ENCODE assay signal across 1 cellular context in the genomic region with DNA sequence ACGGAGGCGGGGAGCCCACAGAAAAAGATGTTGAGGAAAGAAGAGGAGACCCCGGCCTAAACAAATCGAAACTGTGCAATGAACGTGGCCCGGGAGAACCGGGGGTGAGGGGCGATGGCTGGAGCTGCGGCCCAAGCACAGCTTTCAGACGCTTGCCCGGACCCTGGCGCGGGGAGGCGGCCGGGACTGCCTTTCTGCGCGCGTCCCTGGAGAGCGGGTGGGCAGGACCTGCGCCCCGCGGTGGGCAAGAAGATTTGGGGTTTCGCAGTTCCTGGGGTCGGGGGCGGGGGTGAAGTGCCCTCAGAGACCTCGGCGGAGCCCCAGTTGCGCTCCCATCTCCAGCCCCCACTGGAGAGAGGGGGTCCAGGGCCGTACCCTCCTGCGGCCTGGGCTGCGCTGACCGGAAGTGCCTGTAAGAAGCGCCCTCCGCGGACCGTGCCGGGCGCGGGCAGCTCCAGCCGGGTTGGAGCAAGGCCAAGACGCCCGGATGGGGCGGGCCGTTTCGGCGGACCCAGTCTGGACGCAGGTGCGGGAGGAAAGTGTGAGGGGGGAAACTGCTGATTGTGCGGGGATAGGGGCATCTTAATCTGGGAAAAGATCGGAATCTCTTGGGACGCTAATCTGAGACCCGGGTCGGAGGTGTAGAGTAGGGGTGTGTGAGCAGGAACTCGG.
TF ChIP-seq lines count a peak whose summit lies in the region.

No MANE protein-coding gene starts in this region.

TF ChIP-seq in HepG2, 621 proteins besides CTCF, POLR2A, EP300 and RAD21:
- peak; percentile 49; the same call in 1 of the 2 replicates for TF ChIP-seq GABPA (IDR thresholded peaks at IDR 0.05; ENCODE audit: low read depth, low read length)
- peak; percentile 66 for TF ChIP-seq GABPA (CRISPR knock-in tag; IDR thresholded peaks at IDR 0.05; ENCODE audit: low read depth)
- no peak for TF ChIP-seq ZNF264 (CRISPR knock-in tag; IDR thresholded peaks at IDR 0.05)
- 0 out of 2 replicates have a peak, but pooled peaks have one; percentile 19 for TF ChIP-seq ZNF501 (CRISPR knock-in tag; IDR thresholded peaks at IDR 0.05)
- no peak for TF ChIP-seq RNF2 (conservative IDR thresholded peaks at IDR 0.05; ENCODE audit: low read depth)
- TF ChIP-seq, protein P1, sequence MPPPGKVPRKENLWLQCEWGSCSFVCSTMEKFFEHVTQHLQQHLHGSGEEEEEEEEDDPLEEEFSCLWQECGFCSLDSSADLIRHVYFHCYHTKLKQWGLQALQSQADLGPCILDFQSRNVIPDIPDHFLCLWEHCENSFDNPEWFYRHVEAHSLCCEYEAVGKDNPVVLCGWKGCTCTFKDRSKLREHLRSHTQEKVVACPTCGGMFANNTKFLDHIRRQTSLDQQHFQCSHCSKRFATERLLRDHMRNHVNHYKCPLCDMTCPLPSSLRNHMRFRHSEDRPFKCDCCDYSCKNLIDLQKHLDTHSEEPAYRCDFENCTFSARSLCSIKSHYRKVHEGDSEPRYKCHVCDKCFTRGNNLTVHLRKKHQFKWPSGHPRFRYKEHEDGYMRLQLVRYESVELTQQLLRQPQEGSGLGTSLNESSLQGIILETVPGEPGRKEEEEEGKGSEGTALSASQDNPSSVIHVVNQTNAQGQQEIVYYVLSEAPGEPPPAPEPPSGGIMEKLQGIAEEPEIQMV (CRISPR knock-in tag; IDR thresholded peaks at IDR 0.05; ENCODE audit: low read depth), result peak; percentile 78; the same call in 1 of the 2 replicates
- 0 out of 2 replicates have a peak, but pooled peaks have one; percentile 30 for TF ChIP-seq MTF2 (CRISPR knock-in tag; IDR thresholded peaks at IDR 0.05; ENCODE audit: borderline replicate concordance)
- 0 out of 2 replicates have a peak, but pooled peaks have one; percentile 22 for TF ChIP-seq ELF1 (CRISPR knock-in tag; IDR thresholded peaks at IDR 0.05)
- TF ChIP-seq GABPB1 (CRISPR knock-in tag; IDR thresholded peaks at IDR 0.05), result peak; percentile 89
- no peak for TF ChIP-seq ZNF354B (CRISPR knock-in tag; IDR thresholded peaks at IDR 0.05)
- TF ChIP-seq, protein P2, sequence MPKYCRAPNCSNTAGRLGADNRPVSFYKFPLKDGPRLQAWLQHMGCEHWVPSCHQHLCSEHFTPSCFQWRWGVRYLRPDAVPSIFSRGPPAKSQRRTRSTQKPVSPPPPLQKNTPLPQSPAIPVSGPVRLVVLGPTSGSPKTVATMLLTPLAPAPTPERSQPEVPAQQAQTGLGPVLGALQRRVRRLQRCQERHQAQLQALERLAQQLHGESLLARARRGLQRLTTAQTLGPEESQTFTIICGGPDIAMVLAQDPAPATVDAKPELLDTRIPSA (CRISPR knock-in tag; IDR thresholded peaks at IDR 0.05; ENCODE audit: borderline replicate concordance), result 0 out of 2 replicates have a peak, but pooled peaks have one; percentile 44
- peak; percentile 28; the same call in 1 of the 2 replicates for TF ChIP-seq NFKB2 (CRISPR knock-in tag; IDR thresholded peaks at IDR 0.05; ENCODE audit: borderline replicate concordance)
TF ChIP-seq in HepG2: peak in this region for 8.
